Comparison of ENCODE assay signal across 1 cellular context in the genomic region with DNA sequence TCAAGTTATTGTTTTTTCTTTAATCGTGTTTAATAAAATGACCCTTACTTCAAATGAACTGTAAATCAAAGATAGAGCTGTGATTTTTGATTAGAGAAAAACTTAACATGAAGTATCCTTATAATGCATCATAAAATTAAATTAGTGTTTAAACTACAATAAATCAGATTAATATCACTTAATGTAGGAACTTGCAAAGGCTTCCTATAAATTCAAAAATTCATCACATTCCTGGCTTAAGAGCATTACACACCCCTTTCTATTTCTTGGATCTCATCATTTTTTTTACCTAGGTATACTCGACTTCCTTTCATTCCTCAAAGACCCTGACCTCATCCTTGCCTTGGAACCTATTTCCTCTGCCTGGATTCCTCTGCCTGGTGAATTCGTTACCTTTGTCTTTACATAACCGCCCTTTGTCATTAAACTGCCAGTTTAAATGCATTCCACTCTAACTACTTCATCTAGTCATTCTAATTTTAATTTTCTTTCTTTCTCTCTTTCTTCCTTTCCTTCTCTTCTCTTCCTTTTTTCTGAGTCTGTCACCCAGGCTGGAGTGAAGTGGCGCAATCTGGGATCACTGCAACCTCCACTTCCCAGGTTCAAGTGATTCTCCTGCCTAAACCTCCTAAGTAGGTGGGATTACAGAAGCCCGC.
A peak's percentile ranks its signal among the peaks of the same experiment; 100 is the strongest.
TF ChIP-seq lines count a peak whose summit lies in the region.

No MANE protein-coding gene starts in this region.

TF ChIP-seq in GM23338, 12 proteins besides CTCF, POLR2A, EP300 and RAD21 (continued from another document):
- TF ChIP-seq, protein P1, sequence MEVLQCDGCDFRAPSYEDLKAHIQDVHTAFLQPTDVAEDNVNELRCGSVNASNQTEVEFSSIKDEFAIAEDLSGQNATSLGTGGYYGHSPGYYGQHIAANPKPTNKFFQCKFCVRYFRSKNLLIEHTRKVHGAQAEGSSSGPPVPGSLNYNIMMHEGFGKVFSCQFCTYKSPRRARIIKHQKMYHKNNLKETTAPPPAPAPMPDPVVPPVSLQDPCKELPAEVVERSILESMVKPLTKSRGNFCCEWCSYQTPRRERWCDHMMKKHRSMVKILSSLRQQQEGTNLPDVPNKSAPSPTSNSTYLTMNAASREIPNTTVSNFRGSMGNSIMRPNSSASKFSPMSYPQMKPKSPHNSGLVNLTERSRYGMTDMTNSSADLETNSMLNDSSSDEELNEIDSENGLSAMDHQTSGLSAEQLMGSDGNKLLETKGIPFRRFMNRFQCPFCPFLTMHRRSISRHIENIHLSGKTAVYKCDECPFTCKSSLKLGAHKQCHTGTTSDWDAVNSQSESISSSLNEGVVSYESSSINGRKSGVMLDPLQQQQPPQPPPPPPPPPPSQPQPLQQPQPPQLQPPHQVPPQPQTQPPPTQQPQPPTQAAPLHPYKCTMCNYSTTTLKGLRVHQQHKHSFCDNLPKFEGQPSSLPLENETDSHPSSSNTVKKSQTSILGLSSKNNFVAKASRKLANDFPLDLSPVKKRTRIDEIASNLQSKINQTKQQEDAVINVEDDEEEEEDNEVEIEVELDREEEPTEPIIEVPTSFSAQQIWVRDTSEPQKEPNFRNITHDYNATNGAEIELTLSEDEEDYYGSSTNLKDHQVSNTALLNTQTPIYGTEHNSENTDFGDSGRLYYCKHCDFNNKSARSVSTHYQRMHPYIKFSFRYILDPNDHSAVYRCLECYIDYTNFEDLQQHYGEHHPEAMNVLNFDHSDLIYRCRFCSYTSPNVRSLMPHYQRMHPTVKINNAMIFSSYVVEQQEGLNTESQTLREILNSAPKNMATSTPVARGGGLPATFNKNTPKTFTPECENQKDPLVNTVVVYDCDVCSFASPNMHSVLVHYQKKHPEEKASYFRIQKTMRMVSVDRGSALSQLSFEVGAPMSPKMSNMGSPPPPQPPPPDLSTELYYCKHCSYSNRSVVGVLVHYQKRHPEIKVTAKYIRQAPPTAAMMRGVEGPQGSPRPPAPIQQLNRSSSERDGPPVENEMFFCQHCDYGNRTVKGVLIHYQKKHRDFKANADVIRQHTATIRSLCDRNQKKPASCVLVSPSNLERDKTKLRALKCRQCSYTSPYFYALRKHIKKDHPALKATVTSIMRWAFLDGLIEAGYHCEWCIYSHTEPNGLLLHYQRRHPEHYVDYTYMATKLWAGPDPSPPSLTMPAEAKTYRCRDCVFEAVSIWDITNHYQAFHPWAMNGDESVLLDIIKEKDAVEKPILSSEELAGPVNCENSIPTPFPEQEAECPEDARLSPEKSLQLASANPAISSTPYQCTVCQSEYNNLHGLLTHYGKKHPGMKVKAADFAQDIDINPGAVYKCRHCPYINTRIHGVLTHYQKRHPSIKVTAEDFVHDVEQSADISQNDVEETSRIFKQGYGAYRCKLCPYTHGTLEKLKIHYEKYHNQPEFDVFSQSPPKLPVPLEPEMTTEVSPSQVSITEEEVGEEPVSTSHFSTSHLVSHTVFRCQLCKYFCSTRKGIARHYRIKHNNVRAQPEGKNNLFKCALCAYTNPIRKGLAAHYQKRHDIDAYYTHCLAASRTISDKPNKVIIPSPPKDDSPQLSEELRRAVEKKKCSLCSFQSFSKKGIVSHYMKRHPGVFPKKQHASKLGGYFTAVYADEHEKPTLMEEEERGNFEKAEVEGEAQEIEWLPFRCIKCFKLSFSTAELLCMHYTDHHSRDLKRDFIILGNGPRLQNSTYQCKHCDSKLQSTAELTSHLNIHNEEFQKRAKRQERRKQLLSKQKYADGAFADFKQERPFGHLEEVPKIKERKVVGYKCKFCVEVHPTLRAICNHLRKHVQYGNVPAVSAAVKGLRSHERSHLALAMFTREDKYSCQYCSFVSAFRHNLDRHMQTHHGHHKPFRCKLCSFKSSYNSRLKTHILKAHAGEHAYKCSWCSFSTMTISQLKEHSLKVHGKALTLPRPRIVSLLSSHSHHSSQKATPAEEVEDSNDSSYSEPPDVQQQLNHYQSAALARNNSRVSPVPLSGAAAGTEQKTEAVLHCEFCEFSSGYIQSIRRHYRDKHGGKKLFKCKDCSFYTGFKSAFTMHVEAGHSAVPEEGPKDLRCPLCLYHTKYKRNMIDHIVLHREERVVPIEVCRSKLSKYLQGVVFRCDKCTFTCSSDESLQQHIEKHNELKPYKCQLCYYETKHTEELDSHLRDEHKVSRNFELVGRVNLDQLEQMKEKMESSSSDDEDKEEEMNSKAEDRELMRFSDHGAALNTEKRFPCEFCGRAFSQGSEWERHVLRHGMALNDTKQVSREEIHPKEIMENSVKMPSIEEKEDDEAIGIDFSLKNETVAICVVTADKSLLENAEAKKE (CRISPR knock-in tag; IDR thresholded peaks at IDR 0.05): peak; percentile 80
- TF ChIP-seq, protein P2, sequence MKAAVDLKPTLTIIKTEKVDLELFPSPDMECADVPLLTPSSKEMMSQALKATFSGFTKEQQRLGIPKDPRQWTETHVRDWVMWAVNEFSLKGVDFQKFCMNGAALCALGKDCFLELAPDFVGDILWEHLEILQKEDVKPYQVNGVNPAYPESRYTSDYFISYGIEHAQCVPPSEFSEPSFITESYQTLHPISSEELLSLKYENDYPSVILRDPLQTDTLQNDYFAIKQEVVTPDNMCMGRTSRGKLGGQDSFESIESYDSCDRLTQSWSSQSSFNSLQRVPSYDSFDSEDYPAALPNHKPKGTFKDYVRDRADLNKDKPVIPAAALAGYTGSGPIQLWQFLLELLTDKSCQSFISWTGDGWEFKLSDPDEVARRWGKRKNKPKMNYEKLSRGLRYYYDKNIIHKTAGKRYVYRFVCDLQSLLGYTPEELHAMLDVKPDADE (IDR thresholded peaks at IDR 0.05): 0 out of 2 replicates have a peak, but pooled peaks have one; percentile 29
- no peak for TF ChIP-seq EZH2phosphoT487 (IDR thresholded peaks at IDR 0.05; ENCODE audit: unreplicated experiment)
- peak; percentile 95 for TF ChIP-seq NANOG (IDR thresholded peaks at IDR 0.05; ENCODE audit: borderline replicate concordance)
